11 cellular contexts compared by ENCODE assay signal in the genomic region with DNA sequence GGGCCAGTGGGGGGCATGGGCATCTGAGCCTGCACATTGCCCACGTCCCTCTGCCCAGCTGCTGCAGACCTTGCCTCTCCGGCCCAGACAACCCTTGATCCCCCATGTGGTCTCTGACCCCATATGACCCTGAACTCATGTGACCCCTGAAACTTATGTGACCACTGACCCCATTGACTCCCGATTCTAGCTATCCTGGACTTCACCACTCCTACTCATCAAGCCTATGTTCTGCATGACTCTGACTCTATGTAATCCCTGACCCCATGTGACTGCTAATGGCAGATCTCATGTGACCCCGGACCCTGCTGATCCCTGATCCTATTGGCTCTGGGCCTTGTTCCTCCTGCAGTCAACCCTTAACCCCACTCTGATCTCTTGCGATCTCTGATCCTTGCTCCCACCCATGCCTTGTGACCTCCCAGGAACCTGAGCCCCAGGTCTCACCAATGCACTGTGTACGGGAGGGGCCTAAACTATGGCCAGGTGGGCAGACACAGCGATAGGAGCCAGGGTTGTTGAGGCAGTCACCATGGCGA. TPM values are rescaled to one million over a fixed set of nuclear protein-coding genes. Genes with fewer than 3 reads are reported as not detected.
DNase-seq lines count a peak whose midpoint lies in the region; ATAC-seq, FAIRE-seq and TF ChIP-seq lines count a peak whose summit lies in the region.
"Had no signal": no experiment of that assay in that cellular context is flagged by ENCODE, and none has a peak within 500 bp of the region (broad histone marks: within the 10 kb centered on the region; RNA-seq: fewer than 3 reads in every experiment).

No MANE protein-coding gene starts in this region.

- DNase-seq in NCI-H748 (lab: John Stamatoyannopoulos, UW; ENCODE audit: unreplicated experiment) (peak; percentile 23), NCI-H748 treated with DMSO at 0.1 percent for 48 hours (lab: John Stamatoyannopoulos, UW) (no peak), HL-60 (ENCODE audit: low read depth in 1 of 2, low spot score in 1 of 2) (no peak), WERI-Rb-1 (peak; percentile 69), nephron progenitor cell (no peak), GM12892 (ENCODE audit: insufficient read length) (no peak), kidney (no peak)

- peaks cover 76% of the 10 kb centered on the region for H3K4me1 Mint-ChIP-seq in nephron progenitor cell

- H3K27ac ChIP-seq in HL-60 (replicated peaks) (peak overlapping the region; percentile 45), WERI-Rb-1 (peak overlapping the region; percentile 51), kidney (ENCODE audit: low read depth in 2 of 2, low read length in 2 of 2) (peak overlapping the region in 1 of 2 donors; percentile 79)
- H3K27ac ChIP-seq: suprapubic skin had no signal

- no peaks in the 10 kb centered on the region for H3K27me3 ChIP-seq in HL-60 (ENCODE audit: insufficient read depth, poor library complexity, severe bottlenecking)
- no peaks in the 10 kb centered on the region for H3K27me3 ChIP-seq in WERI-Rb-1 (ENCODE audit: insufficient read depth, low read depth, severe bottlenecking)
- H3K27me3 ChIP-seq: pancreas, suprapubic skin had no signal

- intact Hi-C loops in kidney (cut with DNase I): no loop called here

- no peak for ATAC-seq in GM21515 (IDR thresholded peaks at IDR 0.05; ENCODE audit: unreplicated experiment)

- H3K36me3 Mint-ChIP-seq in nephron progenitor cell (ENCODE audit: low read depth): peaks cover 5% of the 10 kb centered on the region

- H3K9me3 ChIP-seq in WERI-Rb-1 (ENCODE audit: severe bottlenecking) (no peaks in the 10 kb centered on the region), kidney (ENCODE audit: control insufficient read depth in 1 of 2, low read length in 2 of 2) (no peaks in the 10 kb centered on the region)
- H3K9me3 ChIP-seq: pancreas, suprapubic skin had no signal

- H3K9ac ChIP-seq in kidney (ENCODE audit: low read length in 2 of 2): no peak overlapping the region

- peaks cover 66% of the 10 kb centered on the region for H3K27me3 Mint-ChIP-seq in nephron progenitor cell (ENCODE audit: low read depth, poor library complexity)

- peak overlapping the region; percentile 74 for H3K27ac Mint-ChIP-seq in nephron progenitor cell

- no peak overlapping the region for H3K4me3 Mint-ChIP-seq in nephron progenitor cell

- H3K36me3 ChIP-seq in WERI-Rb-1 (no peaks in the 10 kb centered on the region), kidney (ENCODE audit: control insufficient read depth in 1 of 2, insufficient read depth in 2 of 2, low read length in 2 of 2) (peaks cover 0 to 2% of the 10 kb centered on the region in 2 donors)
- H3K36me3 ChIP-seq: pancreas had no signal

- FAIRE-seq in GM12892 (lab: Jason Lieb, UNC): no peak
- no peak for FAIRE-seq in kidney (lab: Jason Lieb, UNC)
- FAIRE-seq: bronchial epithelial cell, pancreas had no signal

- TF ChIP-seq POLR2A in GM12892 (IDR thresholded peaks at IDR 0.05; ENCODE audit: low read depth, low read length): no peak

- H3K9me3 Mint-ChIP-seq in nephron progenitor cell: no peaks in the 10 kb centered on the region

- H3K4me3 ChIP-seq in HL-60 (replicated peaks; ENCODE audit: insufficient read depth, low read length) (no peak overlapping the region), WERI-Rb-1 (ENCODE audit: low read depth, low read length) (no peak overlapping the region), kidney (ENCODE audit: low read length in 2 of 2) (no peak overlapping the region)
- H3K4me3 ChIP-seq: pancreas, suprapubic skin had no signal

- TF ChIP-seq CTCF in HL-60 (IDR thresholded peaks at IDR 0.05; ENCODE audit: insufficient read depth, low read length) (no peak), WERI-Rb-1 (IDR thresholded peaks at IDR 0.05; ENCODE audit: low read depth, low read length) (no peak), nephron progenitor cell (IDR thresholded peaks at IDR 0.05) (no peak), kidney (IDR thresholded peaks at IDR 0.05; ENCODE audit: borderline replicate concordance, extremely low read depth, insufficient read depth) (no peak)

- H3K4me1 ChIP-seq in kidney (ENCODE audit: control insufficient read depth in 1 of 2, insufficient read depth in 1 of 2, low read depth in 1 of 2, low read length in 2 of 2): peaks cover 7 to 38% of the 10 kb centered on the region in 2 donors

RNA-seq across cellular contexts. Expression of a gene that starts 5.7 kb away (rescaled TPM):
- 3.7 TPM for polyA plus RNA-seq in GM12892 (2012; ENCODE audit: missing spikeins)
- 165 TPM for total RNA-seq in kidney
- 61.6 TPM for polyA plus RNA-seq in kidney (ENCODE audit: insufficient read depth, low read depth, low replicate concordance)

RNA-seq across cellular contexts. Expression of a gene that starts 17.8 kb away (rescaled TPM):
- polyA plus RNA-seq in GM12892 (2012; ENCODE audit: missing spikeins): 27.5 TPM
- total RNA-seq in kidney: 32.0 TPM
- 60.4 TPM for polyA plus RNA-seq in kidney (ENCODE audit: insufficient read depth, low read depth, low replicate concordance)

RNA-seq across cellular contexts. Expression of a gene that starts 19.9 kb away (rescaled TPM):
- polyA plus RNA-seq in GM12892 (2012; ENCODE audit: missing spikeins): 11.8 TPM
- total RNA-seq in kidney: 36.7 TPM
- 33.5 TPM for polyA plus RNA-seq in kidney (ENCODE audit: insufficient read depth, low read depth, low replicate concordance)

RNA-seq across cellular contexts. Expression of a gene that starts 23.4 kb away (rescaled TPM):
- polyA plus RNA-seq in GM12892 (2012; ENCODE audit: missing spikeins): 36.8 TPM
- 95.4 TPM for total RNA-seq in kidney
- 20.5 TPM for polyA plus RNA-seq in kidney (ENCODE audit: insufficient read depth, low read depth, low replicate concordance)

RNA-seq across cellular contexts. Expression of a gene that starts 27.6 kb away (rescaled TPM):
- polyA plus RNA-seq in GM12892 (2012; ENCODE audit: missing spikeins): 24.6 TPM
- total RNA-seq in kidney: 72.2 TPM
- 78.9 TPM for polyA plus RNA-seq in kidney (ENCODE audit: insufficient read depth, low read depth, low replicate concordance)

Comparison
In these comparisons a context has a peak if more than half of its experiments do, and no peak if none do; other contexts are left out.
1. DNase-seq: peak in NCI-H748 (single experiment) and WERI-Rb-1 (single experiment); none in NCI-H748 treated with DMSO at 0.1 percent for 48 hours (single experiment), HL-60 (0 of 2), nephron progenitor cell (single experiment), GM12892 (single experiment) and kidney (single experiment).